ENCODE assay signal across 26 cellular contexts in the genomic region with DNA sequence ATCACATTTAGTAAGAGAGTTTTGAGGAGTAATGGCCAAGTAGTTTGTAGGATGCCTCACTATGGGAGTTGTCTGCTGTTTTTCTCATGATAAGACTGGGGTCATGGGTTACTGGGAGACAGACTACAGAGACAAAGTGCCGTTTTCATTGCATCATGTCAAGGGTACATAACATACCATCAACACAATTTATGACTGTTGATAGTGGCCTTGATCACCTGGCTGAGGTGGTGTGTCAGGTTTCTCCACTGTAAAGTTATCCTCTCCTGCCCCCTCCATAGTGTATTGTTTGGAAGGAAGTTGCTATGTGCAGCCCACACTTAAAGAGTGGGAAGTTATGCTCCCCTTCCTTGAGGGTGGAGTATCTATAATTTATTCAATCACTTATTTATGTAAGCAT.
"Had no signal": no experiment of that assay in that cellular context is flagged by ENCODE, and none has a peak within 500 bp of the region (broad histone marks: within the 10 kb centered on the region; RNA-seq: fewer than 3 reads in every experiment).

No MANE protein-coding gene starts in this region.

- H3K4me3 ChIP-seq: heart right ventricle, left lung, lower lobe of right lung, right atrium auricular region, right lobe of liver, smooth muscle cell, stomach, testis, thyroid gland, transverse colon, upper lobe of right lung had no signal

- H2AFZ ChIP-seq: parathyroid adenoma had no signal

- H3K4me1 ChIP-seq: heart right ventricle, left lung, lower lobe of right lung, parathyroid adenoma, right atrium auricular region, right lobe of liver, stomach, testis, thyroid gland, transverse colon, upper lobe of right lung had no signal

- ATAC-seq: heart right ventricle; left cardiac atrium; left lung; lower lobe of right lung; naive thymus-derived CD8-positive, alpha-beta T cell; right lobe of liver; stimulated activated naive B cell treated with anti-CD40 and anti-IgM and Interleukin-4, amounts not matched to agents 10 μg/mL and 1 μg/mL and 100 μg/mL, for 72 hours; stimulated activated naive CD8-positive, alpha-beta T cell treated with anti-CD3 and anti-CD28 coated beads, Interleukin-15, Interleukin-2, amounts not matched to agents 100 U/mL and 50 U/mL, for 24 hours; upper lobe of right lung had no signal

- H3K9ac ChIP-seq: parathyroid adenoma had no signal

- H3K79me2 ChIP-seq: parathyroid adenoma had no signal

- FAIRE-seq: keratinocyte, urothelium cell line had no signal

- H3K27ac ChIP-seq: heart right ventricle, left lung, lower lobe of right lung, parathyroid adenoma, right atrium auricular region, right lobe of liver, stomach, testis, thyroid gland, transverse colon, upper lobe of right lung had no signal

- DNase-seq: heart right ventricle; hippocampal formation; kidney glomerular epithelial cell; left cardiac atrium; left lung; lower lobe of right lung; mammary epithelial cell; mesenchymal stem cell; naive thymus-derived CD8-positive, alpha-beta T cell; nucleus accumbens; right lobe of liver; stimulated activated CD4-positive, alpha-beta T cell treated with anti-CD3 and anti-CD28 coated beads, Interleukin-1b, Interleukin-23, amount 100 ng/mL, for 48 hours; stimulated activated CD4-positive, alpha-beta T cell treated with anti-CD3 and anti-CD28 coated beads, Interleukin-2, amount 100 ng/mL, for 48 hours; stimulated activated CD4-positive, alpha-beta T cell treated with anti-CD3 and anti-CD28 coated beads, Interleukin-4, amount 100 ng/mL, for 4 hours; stimulated activated naive B cell treated with anti-CD40 and anti-IgM and Interleukin-4, amounts not matched to agents 10 μg/mL and 1 μg/mL and 100 μg/mL, for 72 hours; stimulated activated naive CD8-positive, alpha-beta T cell treated with anti-CD3 and anti-CD28 coated beads, Interleukin-15, Interleukin-2, amounts not matched to agents 100 U/mL and 50 U/mL, for 24 hours; stomach; testis; thyroid gland; transverse colon; upper lobe of right lung had no signal

- H3K36me3 ChIP-seq: heart right ventricle, left lung, lower lobe of right lung, right atrium auricular region, right lobe of liver, stomach, thyroid gland, transverse colon, upper lobe of right lung had no signal

- H3K27me3 ChIP-seq: right atrium auricular region, right lobe of liver, testis, thyroid gland, upper lobe of right lung had no signal

- H3K4me2 ChIP-seq: smooth muscle cell had no signal

- H3K9me3 ChIP-seq: left lung, lower lobe of right lung, right lobe of liver, testis, thyroid gland, upper lobe of right lung had no signal
